In the genomic region with DNA sequence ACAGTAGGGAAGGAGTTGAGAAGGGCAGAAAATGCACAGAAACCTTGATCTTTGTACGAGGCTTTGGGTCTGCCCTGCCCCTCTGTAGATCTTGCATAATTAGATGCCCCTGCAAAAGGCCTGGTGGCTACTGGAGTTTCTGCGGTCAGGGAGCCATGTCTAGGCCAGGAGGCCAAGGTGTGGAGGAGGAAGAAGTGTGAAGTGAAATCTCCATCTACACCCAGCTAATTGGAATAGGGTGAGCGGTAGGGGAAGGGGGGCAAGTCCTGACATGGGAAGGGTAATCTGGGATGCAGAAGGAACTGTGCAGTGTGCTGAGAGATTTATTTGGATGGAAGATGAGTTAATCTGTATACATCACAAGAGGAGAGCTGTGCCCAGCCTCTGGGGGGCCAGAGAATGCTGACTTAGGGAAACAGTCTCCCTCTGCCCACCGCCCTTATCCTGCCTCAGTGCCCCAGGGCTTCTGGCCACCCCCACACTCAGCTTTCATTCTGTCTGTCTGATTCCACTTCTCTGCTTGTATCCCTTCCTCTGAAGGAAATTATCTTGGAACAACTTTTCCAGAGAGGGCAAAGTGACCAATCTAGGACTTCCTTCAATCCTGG, we compare ENCODE assay signal across 1 cellular context.
TF ChIP-seq lines count a peak whose summit lies in the region.

No MANE protein-coding gene starts in this region.

TF ChIP-seq in GM23338, 12 proteins besides CTCF, POLR2A, EP300 and RAD21 (continued from another document):
- TF ChIP-seq, protein P1, sequence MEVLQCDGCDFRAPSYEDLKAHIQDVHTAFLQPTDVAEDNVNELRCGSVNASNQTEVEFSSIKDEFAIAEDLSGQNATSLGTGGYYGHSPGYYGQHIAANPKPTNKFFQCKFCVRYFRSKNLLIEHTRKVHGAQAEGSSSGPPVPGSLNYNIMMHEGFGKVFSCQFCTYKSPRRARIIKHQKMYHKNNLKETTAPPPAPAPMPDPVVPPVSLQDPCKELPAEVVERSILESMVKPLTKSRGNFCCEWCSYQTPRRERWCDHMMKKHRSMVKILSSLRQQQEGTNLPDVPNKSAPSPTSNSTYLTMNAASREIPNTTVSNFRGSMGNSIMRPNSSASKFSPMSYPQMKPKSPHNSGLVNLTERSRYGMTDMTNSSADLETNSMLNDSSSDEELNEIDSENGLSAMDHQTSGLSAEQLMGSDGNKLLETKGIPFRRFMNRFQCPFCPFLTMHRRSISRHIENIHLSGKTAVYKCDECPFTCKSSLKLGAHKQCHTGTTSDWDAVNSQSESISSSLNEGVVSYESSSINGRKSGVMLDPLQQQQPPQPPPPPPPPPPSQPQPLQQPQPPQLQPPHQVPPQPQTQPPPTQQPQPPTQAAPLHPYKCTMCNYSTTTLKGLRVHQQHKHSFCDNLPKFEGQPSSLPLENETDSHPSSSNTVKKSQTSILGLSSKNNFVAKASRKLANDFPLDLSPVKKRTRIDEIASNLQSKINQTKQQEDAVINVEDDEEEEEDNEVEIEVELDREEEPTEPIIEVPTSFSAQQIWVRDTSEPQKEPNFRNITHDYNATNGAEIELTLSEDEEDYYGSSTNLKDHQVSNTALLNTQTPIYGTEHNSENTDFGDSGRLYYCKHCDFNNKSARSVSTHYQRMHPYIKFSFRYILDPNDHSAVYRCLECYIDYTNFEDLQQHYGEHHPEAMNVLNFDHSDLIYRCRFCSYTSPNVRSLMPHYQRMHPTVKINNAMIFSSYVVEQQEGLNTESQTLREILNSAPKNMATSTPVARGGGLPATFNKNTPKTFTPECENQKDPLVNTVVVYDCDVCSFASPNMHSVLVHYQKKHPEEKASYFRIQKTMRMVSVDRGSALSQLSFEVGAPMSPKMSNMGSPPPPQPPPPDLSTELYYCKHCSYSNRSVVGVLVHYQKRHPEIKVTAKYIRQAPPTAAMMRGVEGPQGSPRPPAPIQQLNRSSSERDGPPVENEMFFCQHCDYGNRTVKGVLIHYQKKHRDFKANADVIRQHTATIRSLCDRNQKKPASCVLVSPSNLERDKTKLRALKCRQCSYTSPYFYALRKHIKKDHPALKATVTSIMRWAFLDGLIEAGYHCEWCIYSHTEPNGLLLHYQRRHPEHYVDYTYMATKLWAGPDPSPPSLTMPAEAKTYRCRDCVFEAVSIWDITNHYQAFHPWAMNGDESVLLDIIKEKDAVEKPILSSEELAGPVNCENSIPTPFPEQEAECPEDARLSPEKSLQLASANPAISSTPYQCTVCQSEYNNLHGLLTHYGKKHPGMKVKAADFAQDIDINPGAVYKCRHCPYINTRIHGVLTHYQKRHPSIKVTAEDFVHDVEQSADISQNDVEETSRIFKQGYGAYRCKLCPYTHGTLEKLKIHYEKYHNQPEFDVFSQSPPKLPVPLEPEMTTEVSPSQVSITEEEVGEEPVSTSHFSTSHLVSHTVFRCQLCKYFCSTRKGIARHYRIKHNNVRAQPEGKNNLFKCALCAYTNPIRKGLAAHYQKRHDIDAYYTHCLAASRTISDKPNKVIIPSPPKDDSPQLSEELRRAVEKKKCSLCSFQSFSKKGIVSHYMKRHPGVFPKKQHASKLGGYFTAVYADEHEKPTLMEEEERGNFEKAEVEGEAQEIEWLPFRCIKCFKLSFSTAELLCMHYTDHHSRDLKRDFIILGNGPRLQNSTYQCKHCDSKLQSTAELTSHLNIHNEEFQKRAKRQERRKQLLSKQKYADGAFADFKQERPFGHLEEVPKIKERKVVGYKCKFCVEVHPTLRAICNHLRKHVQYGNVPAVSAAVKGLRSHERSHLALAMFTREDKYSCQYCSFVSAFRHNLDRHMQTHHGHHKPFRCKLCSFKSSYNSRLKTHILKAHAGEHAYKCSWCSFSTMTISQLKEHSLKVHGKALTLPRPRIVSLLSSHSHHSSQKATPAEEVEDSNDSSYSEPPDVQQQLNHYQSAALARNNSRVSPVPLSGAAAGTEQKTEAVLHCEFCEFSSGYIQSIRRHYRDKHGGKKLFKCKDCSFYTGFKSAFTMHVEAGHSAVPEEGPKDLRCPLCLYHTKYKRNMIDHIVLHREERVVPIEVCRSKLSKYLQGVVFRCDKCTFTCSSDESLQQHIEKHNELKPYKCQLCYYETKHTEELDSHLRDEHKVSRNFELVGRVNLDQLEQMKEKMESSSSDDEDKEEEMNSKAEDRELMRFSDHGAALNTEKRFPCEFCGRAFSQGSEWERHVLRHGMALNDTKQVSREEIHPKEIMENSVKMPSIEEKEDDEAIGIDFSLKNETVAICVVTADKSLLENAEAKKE (CRISPR knock-in tag; IDR thresholded peaks at IDR 0.05) = no peak
- TF ChIP-seq EZH2phosphoT487 (IDR thresholded peaks at IDR 0.05; ENCODE audit: unreplicated experiment) = no peak
- TF ChIP-seq EZH2 (IDR thresholded peaks at IDR 0.05; ENCODE audit: low read depth, unreplicated experiment) = no peak
- TF ChIP-seq STAT1 (IDR thresholded peaks at IDR 0.05; ENCODE audit: unreplicated experiment) = no peak
- TF ChIP-seq ZNF114 (CRISPR knock-in tag; IDR thresholded peaks at IDR 0.05) = no peak
- no peak for TF ChIP-seq CREB1 (CRISPR knock-in tag; IDR thresholded peaks at IDR 0.05; ENCODE audit: low read depth)
- TF ChIP-seq POLR2AphosphoS5 (IDR thresholded peaks at IDR 0.05; ENCODE audit: low read depth) = no peak
- TF ChIP-seq, protein P2, sequence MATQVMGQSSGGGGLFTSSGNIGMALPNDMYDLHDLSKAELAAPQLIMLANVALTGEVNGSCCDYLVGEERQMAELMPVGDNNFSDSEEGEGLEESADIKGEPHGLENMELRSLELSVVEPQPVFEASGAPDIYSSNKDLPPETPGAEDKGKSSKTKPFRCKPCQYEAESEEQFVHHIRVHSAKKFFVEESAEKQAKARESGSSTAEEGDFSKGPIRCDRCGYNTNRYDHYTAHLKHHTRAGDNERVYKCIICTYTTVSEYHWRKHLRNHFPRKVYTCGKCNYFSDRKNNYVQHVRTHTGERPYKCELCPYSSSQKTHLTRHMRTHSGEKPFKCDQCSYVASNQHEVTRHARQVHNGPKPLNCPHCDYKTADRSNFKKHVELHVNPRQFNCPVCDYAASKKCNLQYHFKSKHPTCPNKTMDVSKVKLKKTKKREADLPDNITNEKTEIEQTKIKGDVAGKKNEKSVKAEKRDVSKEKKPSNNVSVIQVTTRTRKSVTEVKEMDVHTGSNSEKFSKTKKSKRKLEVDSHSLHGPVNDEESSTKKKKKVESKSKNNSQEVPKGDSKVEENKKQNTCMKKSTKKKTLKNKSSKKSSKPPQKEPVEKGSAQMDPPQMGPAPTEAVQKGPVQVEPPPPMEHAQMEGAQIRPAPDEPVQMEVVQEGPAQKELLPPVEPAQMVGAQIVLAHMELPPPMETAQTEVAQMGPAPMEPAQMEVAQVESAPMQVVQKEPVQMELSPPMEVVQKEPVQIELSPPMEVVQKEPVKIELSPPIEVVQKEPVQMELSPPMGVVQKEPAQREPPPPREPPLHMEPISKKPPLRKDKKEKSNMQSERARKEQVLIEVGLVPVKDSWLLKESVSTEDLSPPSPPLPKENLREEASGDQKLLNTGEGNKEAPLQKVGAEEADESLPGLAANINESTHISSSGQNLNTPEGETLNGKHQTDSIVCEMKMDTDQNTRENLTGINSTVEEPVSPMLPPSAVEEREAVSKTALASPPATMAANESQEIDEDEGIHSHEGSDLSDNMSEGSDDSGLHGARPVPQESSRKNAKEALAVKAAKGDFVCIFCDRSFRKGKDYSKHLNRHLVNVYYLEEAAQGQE (IDR thresholded peaks at IDR 0.05; ENCODE audit: unreplicated experiment) = no peak
